8 cellular contexts compared by ENCODE assay signal in the genomic region with DNA sequence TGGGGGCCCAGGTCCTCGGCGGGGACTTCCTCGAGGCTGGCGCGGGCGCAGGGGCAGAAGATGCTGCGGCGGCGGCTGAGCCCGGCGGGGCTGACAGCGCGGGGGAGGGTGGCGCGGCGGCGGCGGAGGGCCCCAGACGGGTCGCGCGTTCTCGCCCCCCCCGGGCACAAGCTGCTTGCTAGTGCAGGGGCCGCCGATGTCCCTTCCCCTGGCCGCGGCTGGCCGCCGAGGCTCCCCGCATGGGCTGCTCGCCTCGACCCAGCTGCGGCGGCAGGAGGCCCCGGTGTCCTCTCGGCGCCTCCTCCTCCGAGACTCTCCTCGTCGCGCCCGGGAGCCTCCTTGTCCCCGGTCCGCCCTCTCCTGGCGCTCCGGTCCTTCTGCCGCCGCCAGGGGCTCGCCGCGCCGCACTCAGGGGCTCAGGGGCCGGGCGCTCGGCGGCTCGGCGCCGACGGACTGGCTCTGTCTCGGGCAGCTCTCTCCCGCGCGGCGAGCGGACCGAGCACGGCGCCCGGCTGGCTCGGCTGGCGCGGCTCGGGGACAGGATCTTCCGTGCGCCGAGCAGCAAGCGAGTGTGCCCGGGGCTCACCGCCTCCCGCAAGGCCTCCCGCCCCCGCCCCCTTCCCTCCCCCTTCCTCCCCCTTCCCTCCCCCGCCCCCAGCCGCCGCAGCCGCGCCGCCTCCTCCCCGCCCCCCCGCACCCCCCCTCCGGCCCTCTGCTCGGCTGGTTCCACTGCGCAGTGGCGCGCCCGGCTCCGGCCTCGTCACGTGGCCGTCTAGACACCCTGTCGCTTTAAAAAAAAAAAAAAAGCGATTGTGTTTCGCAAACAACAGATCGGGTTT. TPM values are rescaled to one million over a fixed set of nuclear protein-coding genes. Genes with fewer than 3 reads are reported as not detected.
DNase-seq lines count a peak whose midpoint lies in the region; ATAC-seq and TF ChIP-seq lines count a peak whose summit lies in the region.

No MANE protein-coding gene starts in this region.

- peak overlapping the region; percentile 99 for H3K27ac ChIP-seq in lower lobe of right lung

- no peaks in the 10 kb centered on the region for H3K9me3 ChIP-seq in lower lobe of right lung

- POLR2A ChIA-PET in activated CD4-positive, alpha-beta memory T cell treated with anti-CD3 and anti-CD28 coated beads, Interleukin-2, amount 10 ng/mL, durations not matched to agents 7 days and 5 days (lab: Charles Lee) = interaction anchor here (0.7 to 3.1 kb wide), 16 partner anchors 10 to 1022 kb away, joined by 3 to 37 read pairs (median 6); no protein-coding TSS in a partner anchor

- H3K27me3 ChIP-seq in lower lobe of right lung (ENCODE audit: low read depth) = no peaks in the 10 kb centered on the region

- H3K4me3 Mint-ChIP-seq in activated CD4-positive, alpha-beta memory T cell treated with anti-CD3 and anti-CD28 coated beads, Interleukin-2, amount 10 ng/mL, durations not matched to agents 7 days and 5 days = peak overlapping the region; percentile 81

- peak overlapping the region; percentile 90 for H3K4me3 ChIP-seq in lower lobe of right lung

- H3K4me1 Mint-ChIP-seq in activated CD4-positive, alpha-beta memory T cell treated with anti-CD3 and anti-CD28 coated beads, Interleukin-2, amount 10 ng/mL, durations not matched to agents 7 days and 5 days = peaks cover 47% of the 10 kb centered on the region

- no peaks in the 10 kb centered on the region for H3K27me3 Mint-ChIP-seq in activated CD4-positive, alpha-beta memory T cell treated with anti-CD3 and anti-CD28 coated beads, Interleukin-2, amount 10 ng/mL, durations not matched to agents 7 days and 5 days

- H3K27ac Mint-ChIP-seq in activated CD4-positive, alpha-beta memory T cell treated with anti-CD3 and anti-CD28 coated beads, Interleukin-2, amount 10 ng/mL, durations not matched to agents 7 days and 5 days = peak overlapping the region; percentile 76

- no peaks in the 10 kb centered on the region for H3K9me3 Mint-ChIP-seq in activated CD4-positive, alpha-beta memory T cell treated with anti-CD3 and anti-CD28 coated beads, Interleukin-2, amount 10 ng/mL, durations not matched to agents 7 days and 5 days

- H3K4me1 ChIP-seq in lower lobe of right lung = peaks cover 43% of the 10 kb centered on the region

- DNase-seq in C1 segment of cervical spinal cord (lab: John Stamatoyannopoulos, UW) (peak; percentile 51 to 96 (median 86)), NCI-H82 (lab: John Stamatoyannopoulos, UW) (peak; percentile 90), ecto neural progenitor cell (ENCODE audit: low spot score) (peak; percentile 86), lower lobe of right lung (peak; percentile 95)
- DNase-seq in activated CD4-positive, alpha-beta memory T cell treated with anti-CD3 and anti-CD28 coated beads, Interleukin-2, amount 10 ng/mL, durations not matched to agents 7 days and 5 days = peak; percentile 83
- peak; percentile 60 for DNase-seq in stimulated activated CD8-positive, alpha-beta memory T cell treated with anti-CD3 and anti-CD28 coated beads, Interleukin-12 subunit alpha, Interleukin-12 subunit beta, amount 100 ng/mL, for 1 hour (ENCODE audit: low read depth)

- intact Hi-C loops in lower lobe of right lung (cut with DNase I) = no loop called here

- ATAC-seq in GM19351 (IDR thresholded peaks at IDR 0.05; ENCODE audit: unreplicated experiment) = peak; percentile 39
- ATAC-seq in HG03460 (IDR thresholded peaks at IDR 0.05; ENCODE audit: unreplicated experiment) = peak; percentile 37
- ATAC-seq in lower lobe of right lung = peak; percentile 80 to 88

- H3K36me3 Mint-ChIP-seq in activated CD4-positive, alpha-beta memory T cell treated with anti-CD3 and anti-CD28 coated beads, Interleukin-2, amount 10 ng/mL, durations not matched to agents 7 days and 5 days (ENCODE audit: low read depth) = peaks cover 29% of the 10 kb centered on the region

- TF ChIP-seq CTCF in lower lobe of right lung (IDR thresholded peaks at IDR 0.05) = no peak

- H3K36me3 ChIP-seq in lower lobe of right lung = peaks cover 8% of the 10 kb centered on the region

- CTCF ChIA-PET in activated CD4-positive, alpha-beta memory T cell treated with anti-CD3 and anti-CD28 coated beads, Interleukin-2, amount 10 ng/mL, durations not matched to agents 7 days and 5 days (lab: Charles Lee) = interaction anchor here (0.6 to 1.6 kb wide), 8 partner anchors 10 to 213 kb away, joined by 3 to 6 read pairs (median 3); no protein-coding TSS in a partner anchor

RNA-seq across cellular contexts. Expression of a gene that starts 0.9 kb away (rescaled TPM):
- 10 to 100 TPM; 30.0 to 31.0 TPM for total RNA-seq in activated CD4-positive, alpha-beta memory T cell treated with anti-CD3 and anti-CD28 coated beads, Interleukin-2, amount 10 ng/mL, durations not matched to agents 7 days and 5 days
- total RNA-seq in lower lobe of right lung = 63.4 TPM

Comparison
In these comparisons a context has a peak if more than half of its experiments do, and no peak if none do; other contexts are left out.
1. Peak in every context shown above with its lines: DNase-seq, ATAC-seq, H3K4me3 ChIP-seq and H3K27ac ChIP-seq.